In genomic region chr9:113578279-113578865, GRCh38 we compare ENCODE assay signal across 9 cellular contexts.
A peak's percentile ranks its signal among the peaks of the same experiment; 100 is the strongest.
DNase-seq lines count a peak whose midpoint lies in the region; ATAC-seq and TF ChIP-seq lines count a peak whose summit lies in the region.
"Had no signal": no experiment of that assay in that cellular context is flagged by ENCODE, and none has a peak within 500 bp of the region (broad histone marks: within the 10 kb centered on the region; RNA-seq: fewer than 3 reads in every experiment).

No MANE protein-coding gene starts in this region.

- peak overlapping the region; percentile 79 for H4K8ac ChIP-seq in mesenchymal stem cell (ENCODE audit: low read length)

- peaks cover 97% of the 10 kb centered on the region for H3K4me1 ChIP-seq in BLaER1
- peaks cover 77% of the 10 kb centered on the region for H3K4me1 ChIP-seq in body of pancreas
- H3K4me1 ChIP-seq in mesenchymal stem cell (ENCODE audit: control insufficient read depth, insufficient read depth, low read depth, low read length) = peaks cover 68% of the 10 kb centered on the region

- peak overlapping the region; percentile 55 to 96 for H3K18ac ChIP-seq in mesenchymal stem cell (ENCODE audit: low read depth in 1 of 2, low read length in 2 of 2)

- TF ChIP-seq POLR2A in body of pancreas (IDR thresholded peaks at IDR 0.05) = no peak

- ATAC-seq in HG02885 (IDR thresholded peaks at IDR 0.05; ENCODE audit: poor library complexity, unreplicated experiment) (peak; percentile 0), body of pancreas (no peak), GM19328 (IDR thresholded peaks at IDR 0.05; ENCODE audit: unreplicated experiment) (no peak), GM19463 (IDR thresholded peaks at IDR 0.05; ENCODE audit: unreplicated experiment) (no peak)

- H2BK12ac ChIP-seq in mesenchymal stem cell (ENCODE audit: low read length in 2 of 2) = peak overlapping the region; percentile 53 to 100

- DNase-seq in body of pancreas = no peak
- no peak for DNase-seq in mesenchymal stem cell
- no peak for DNase-seq in effector CD8-positive, alpha-beta T cell (lab: John Stamatoyannopoulos, UW)
- no peak for DNase-seq in NCI-H2029 (lab: John Stamatoyannopoulos, UW)
- DNase-seq: NCI-H82 had no signal

- peak overlapping the region; percentile 52 for H2AK5ac ChIP-seq in mesenchymal stem cell (ENCODE audit: low read length, severe bottlenecking)

- no peak for TF ChIP-seq CTCF in body of pancreas (IDR thresholded peaks at IDR 0.05)

- peak overlapping the region; percentile 32 for H2BK5ac ChIP-seq in mesenchymal stem cell (ENCODE audit: low read depth, low read length, poor library complexity, severe bottlenecking)

- WGBS in body of pancreas, 2 donors = 85 to 96% methylated on average over 3 of the region's 3 CpGs
- WGBS in mesenchymal stem cell = 76% methylated on average over 3 of the region's 3 CpGs

- peak overlapping the region in 1 of 2 experiments; percentile 98 for H3K14ac ChIP-seq in mesenchymal stem cell (ENCODE audit: low read length in 2 of 2)

- H3K36me3 ChIP-seq in BLaER1 (peaks cover 3% of the 10 kb centered on the region; the same call in 1 of the 2 replicates), body of pancreas (replicated peaks in 1 of 2; ENCODE audit: insufficient read depth in 1 of 2, low read depth in 2 of 2) (no peaks in the 10 kb centered on the region), mesenchymal stem cell (ENCODE audit: control insufficient read depth in 1 of 2, insufficient read depth in 2 of 2, low read depth in 1 of 2, low read length in 2 of 2) (peaks cover 0 to 4% of the 10 kb centered on the region in 2 experiments)

- no peaks in the 10 kb centered on the region for H4K20me1 ChIP-seq in BLaER1

- peaks cover 20% of the 10 kb centered on the region for H3K79me1 ChIP-seq in mesenchymal stem cell (replicated peaks; ENCODE audit: low read length, poor library complexity, severe bottlenecking)

- peak overlapping the region; percentile 91 to 97 for H3K4ac ChIP-seq in mesenchymal stem cell (ENCODE audit: low read depth in 1 of 2, low read length in 2 of 2)

- H2AFZ ChIP-seq in mesenchymal stem cell (ENCODE audit: low read depth, low read length) = no peak overlapping the region

- H3K9ac ChIP-seq in BLaER1 (peak overlapping the region; percentile 78; the same call in 1 of the 2 replicates), mesenchymal stem cell (ENCODE audit: low read length) (peak overlapping the region; percentile 39)

- peak overlapping the region; percentile 50 for H2BK15ac ChIP-seq in mesenchymal stem cell (ENCODE audit: low read depth, poor library complexity, severe bottlenecking)

- intact Hi-C loops in body of pancreas (cut with DNase I) = no loop called here

- peak overlapping the region; percentile 74 for H2BK120ac ChIP-seq in mesenchymal stem cell (ENCODE audit: low read depth, low read length)

- H3K27me3 ChIP-seq in BLaER1 = no peaks in the 10 kb centered on the region
- H3K27me3 ChIP-seq in body of pancreas = no peaks in the 10 kb centered on the region
- H3K27me3 ChIP-seq in mesenchymal stem cell (ENCODE audit: control insufficient read depth in 1 of 2, insufficient read depth in 1 of 2, low read length in 2 of 2) = no peaks in the 10 kb centered on the region

- H3K4me3 ChIP-seq in BLaER1 (0 out of 2 replicates have a peak overlapping the region, but pooled peaks have one; percentile 26), body of pancreas (no peak overlapping the region), mesenchymal stem cell (ENCODE audit: insufficient read depth in 1 of 2, low read depth in 1 of 2, low read length in 2 of 2) (peak overlapping the region in 1 of 2 experiments; percentile 10)

- peak overlapping the region; percentile 90 for H4K91ac ChIP-seq in mesenchymal stem cell (ENCODE audit: low read length)

- H3K9me3 ChIP-seq in BLaER1 (no peaks in the 10 kb centered on the region), body of pancreas (no peaks in the 10 kb centered on the region), mesenchymal stem cell (ENCODE audit: control insufficient read depth, low read length) (no peaks in the 10 kb centered on the region)

- peak overlapping the region in 1 of 2 experiments; percentile 9 for H3K23ac ChIP-seq in mesenchymal stem cell (ENCODE audit: low read length in 2 of 2)

- H3K27ac ChIP-seq in BLaER1 (peak overlapping the region; percentile 95), body of pancreas (peak overlapping the region; percentile 89 to 96 (median 94)), mesenchymal stem cell (ENCODE audit: low read length, poor library complexity, severe bottlenecking) (peak overlapping the region; percentile 89)

- H3K4me2 ChIP-seq in BLaER1 (peak overlapping the region; percentile 96), mesenchymal stem cell (ENCODE audit: low read length, poor library complexity, severe bottlenecking) (no peak overlapping the region)
